1 cellular context compared by ENCODE assay signal in the genomic region with DNA sequence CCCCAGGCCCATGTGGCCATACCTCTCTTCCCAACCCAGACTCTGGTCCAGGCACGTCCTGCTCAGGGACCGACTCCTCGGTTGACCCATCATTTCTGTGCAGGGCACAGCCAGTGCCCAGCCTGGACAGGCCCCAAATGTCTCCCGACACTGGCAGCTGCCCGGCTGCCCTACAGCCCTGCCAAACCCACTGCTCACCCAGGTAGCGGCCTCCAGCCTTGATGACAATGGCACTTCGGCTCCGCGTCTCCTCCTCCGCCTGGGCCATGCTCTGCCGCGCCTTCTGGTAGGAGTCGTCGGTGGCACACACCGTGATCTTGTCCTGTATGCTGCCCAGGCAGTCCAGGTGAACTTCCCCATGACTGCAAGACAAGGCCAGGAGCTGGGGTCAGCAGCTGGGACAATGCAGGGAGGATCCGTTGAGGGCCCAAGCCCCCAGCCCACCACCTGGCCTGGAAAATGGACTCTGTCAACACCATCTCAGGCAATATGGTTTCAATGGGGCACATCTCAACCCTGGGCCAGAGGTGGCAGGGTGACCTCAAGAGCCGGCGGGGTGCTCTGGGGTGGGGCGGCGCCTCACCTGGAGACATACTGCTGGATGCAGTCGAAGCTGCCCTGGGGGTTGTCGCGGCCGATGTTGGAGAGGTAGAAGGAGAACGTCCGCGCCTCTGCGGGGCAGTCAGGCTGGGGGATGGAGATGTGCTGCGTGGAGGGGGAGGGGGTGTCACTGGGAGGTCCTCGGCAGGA.
TF ChIP-seq lines count a peak whose summit lies in the region.

No MANE protein-coding gene starts in this region.

TF ChIP-seq in A549, 52 proteins besides CTCF, POLR2A, EP300 and RAD21 (continued from another document):
- TF ChIP-seq, protein P1, sequence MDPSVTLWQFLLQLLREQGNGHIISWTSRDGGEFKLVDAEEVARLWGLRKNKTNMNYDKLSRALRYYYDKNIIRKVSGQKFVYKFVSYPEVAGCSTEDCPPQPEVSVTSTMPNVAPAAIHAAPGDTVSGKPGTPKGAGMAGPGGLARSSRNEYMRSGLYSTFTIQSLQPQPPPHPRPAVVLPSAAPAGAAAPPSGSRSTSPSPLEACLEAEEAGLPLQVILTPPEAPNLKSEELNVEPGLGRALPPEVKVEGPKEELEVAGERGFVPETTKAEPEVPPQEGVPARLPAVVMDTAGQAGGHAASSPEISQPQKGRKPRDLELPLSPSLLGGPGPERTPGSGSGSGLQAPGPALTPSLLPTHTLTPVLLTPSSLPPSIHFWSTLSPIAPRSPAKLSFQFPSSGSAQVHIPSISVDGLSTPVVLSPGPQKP (IDR thresholded peaks at IDR 0.05; ENCODE audit: low read depth, low read length) = no peak
- no peak for TF ChIP-seq ZC3H11A (IDR thresholded peaks at IDR 0.05)
- no peak for TF ChIP-seq CHD2 (IDR thresholded peaks at IDR 0.05; ENCODE audit: low read length, partially characterized antibody)
- no peak for TF ChIP-seq ZNF302 (CRISPR knock-in tag; IDR thresholded peaks at IDR 0.05)
- TF ChIP-seq RCOR1 (IDR thresholded peaks at IDR 0.05; ENCODE audit: low read depth, low read length) = no peak
- TF ChIP-seq FOXS1 (CRISPR knock-in tag; IDR thresholded peaks at IDR 0.05) = no peak
- TF ChIP-seq SREBF2 (IDR thresholded peaks at IDR 0.05) = no peak
